In the genomic region with DNA sequence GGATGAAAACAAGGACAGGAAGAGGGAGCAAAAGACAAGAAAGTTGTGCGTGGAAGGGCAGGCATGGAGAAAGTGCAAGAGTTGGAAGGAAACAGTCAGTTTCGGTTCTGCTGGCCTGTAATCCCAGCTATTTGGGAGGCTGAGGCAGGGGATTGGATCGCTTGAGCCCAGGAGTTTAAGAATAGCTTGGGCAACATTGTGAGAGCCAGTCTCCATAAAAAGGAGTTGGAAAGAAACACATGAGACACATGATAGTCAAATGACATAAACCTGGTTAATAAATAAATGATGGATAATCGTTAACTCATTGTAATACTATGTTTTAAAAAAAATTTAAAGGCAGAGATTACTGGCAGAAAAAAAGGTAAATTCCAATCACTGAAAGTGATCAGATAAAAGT, we compare ENCODE assay signal across 30 cellular contexts. TPM values are rescaled to one million over a fixed set of nuclear protein-coding genes. Genes with fewer than 3 reads are reported as not detected.
"Had no signal": no experiment of that assay in that cellular context is flagged by ENCODE, and none has a peak within 500 bp of the region (broad histone marks: within the 10 kb centered on the region; RNA-seq: fewer than 3 reads in every experiment).

No MANE protein-coding gene starts in this region.

- H3K4me1 Mint-ChIP-seq: activated B cell treated with CpG ODN at 0.5 μM for 24 hours; activated CD4-positive, alpha-beta T cell treated with anti-CD3 and anti-CD28 coated beads, Interleukin-2, amount 10 ng/mL, durations not matched to agents 24 days and 14 days; activated CD8-positive, alpha-beta memory T cell treated with anti-CD3 and anti-CD28 coated beads, Interleukin-2, amount 10 ng/mL, durations not matched to agents 7 days and 5 days; T-cell had no signal

- H3K27me3 ChIP-seq: brain microvascular endothelial cell had no signal

- H3K4me3 ChIP-seq: cardiac muscle cell, MG63, SK-N-MC had no signal

- ATAC-seq: activated CD8-positive, alpha-beta memory T cell treated with anti-CD3 and anti-CD28 coated beads, Interleukin-2, amount 10 ng/mL, durations not matched to agents 7 days and 5 days; Right ventricle myocardium inferior; T-cell had no signal

- H3K27me3 Mint-ChIP-seq: activated CD8-positive, alpha-beta memory T cell treated with anti-CD3 and anti-CD28 coated beads, Interleukin-2, amount 10 ng/mL, durations not matched to agents 7 days and 5 days; activated naive CD8-positive, alpha-beta T cell had no signal

- H3K9me3 Mint-ChIP-seq: activated B cell treated with CpG ODN at 0.5 μM for 24 hours; activated CD4-positive, alpha-beta T cell treated with anti-CD3 and anti-CD28 coated beads, Interleukin-2, amount 10 ng/mL, durations not matched to agents 24 days and 14 days; activated naive CD4-positive, alpha-beta T cell treated with anti-CD3 and anti-CD28 coated beads for 36 hours; activated T-cell treated with anti-CD3 and anti-CD28 coated beads, Interleukin-2, amount 50 U/mL, for 24 hours; activated T-helper 1 cell treated with anti-CD3 and anti-CD28 coated beads, Interleukin-12 subunit alpha, Interleukin-12 subunit beta, Interleukin-2, Interleukin-4 antibody, amounts not matched to agents 30 ng/mL and 10 ng/mL and 1 ng/mL, durations not matched to agents 14 hours and 24 hours and 36 hours had no signal

- H3K4me3 Mint-ChIP-seq: activated B cell treated with CpG ODN at 0.5 μM for 24 hours; activated CD4-positive, alpha-beta T cell treated with anti-CD3 and anti-CD28 coated beads, Interleukin-2, amount 10 ng/mL, durations not matched to agents 24 days and 14 days; activated CD8-positive, alpha-beta memory T cell treated with anti-CD3 and anti-CD28 coated beads, Interleukin-2, amount 10 ng/mL, durations not matched to agents 7 days and 5 days; activated naive CD4-positive, alpha-beta T cell treated with anti-CD3 and anti-CD28 coated beads for 36 hours; activated naive CD8-positive, alpha-beta T cell; activated T-cell treated with anti-CD3 and anti-CD28 coated beads, Interleukin-2, amount 50 U/mL, for 24 hours; activated T-helper 1 cell treated with anti-CD3 and anti-CD28 coated beads, Interleukin-12 subunit alpha, Interleukin-12 subunit beta, Interleukin-2, Interleukin-4 antibody, amounts not matched to agents 30 ng/mL and 10 ng/mL and 1 ng/mL, durations not matched to agents 14 hours and 24 hours and 36 hours; T-cell had no signal

- H3K27ac ChIP-seq: brain microvascular endothelial cell, cardiac muscle cell, SK-N-MC had no signal

- H3K27ac Mint-ChIP-seq: activated B cell treated with CpG ODN at 0.5 μM for 24 hours; activated CD4-positive, alpha-beta T cell treated with anti-CD3 and anti-CD28 coated beads, Interleukin-2, amount 10 ng/mL, durations not matched to agents 24 days and 14 days; activated CD8-positive, alpha-beta memory T cell treated with anti-CD3 and anti-CD28 coated beads, Interleukin-2, amount 10 ng/mL, durations not matched to agents 7 days and 5 days; activated naive CD4-positive, alpha-beta T cell treated with anti-CD3 and anti-CD28 coated beads for 36 hours; activated naive CD8-positive, alpha-beta T cell; activated T-cell treated with anti-CD3 and anti-CD28 coated beads, Interleukin-2, amount 50 U/mL, for 24 hours; activated T-helper 1 cell treated with anti-CD3 and anti-CD28 coated beads, Interleukin-12 subunit alpha, Interleukin-12 subunit beta, Interleukin-2, Interleukin-4 antibody, amounts not matched to agents 30 ng/mL and 10 ng/mL and 1 ng/mL, durations not matched to agents 14 hours and 24 hours and 36 hours; T-cell had no signal

- H3K36me3 Mint-ChIP-seq: activated CD8-positive, alpha-beta memory T cell treated with anti-CD3 and anti-CD28 coated beads, Interleukin-2, amount 10 ng/mL, durations not matched to agents 7 days and 5 days; activated naive CD8-positive, alpha-beta T cell; T-cell had no signal

- H3K36me3 ChIP-seq: brain microvascular endothelial cell, cardiac muscle cell, MG63 had no signal

- DNase-seq: activated B cell treated with CpG ODN at 0.5 μM for 24 hours; activated CD4-positive, alpha-beta T cell treated with anti-CD3 and anti-CD28 coated beads for 1 hour; activated CD4-positive, alpha-beta T cell treated with anti-CD3 and anti-CD28 coated beads, Interleukin-2, amount 10 ng/mL, durations not matched to agents 24 days and 14 days; activated CD4-positive, alpha-beta T cell treated with anti-CD3 and anti-CD28 coated beads, Interleukin-2, amount 50 U/mL, for 48 hours; activated CD8-positive, alpha-beta memory T cell treated with anti-CD3 and anti-CD28 coated beads, Interleukin-2, amount 10 ng/mL, durations not matched to agents 7 days and 5 days; activated effector memory CD4-positive, alpha-beta T cell treated with anti-CD3 and anti-CD28 coated beads, Interleukin-2, amount 50 U/mL, for 16 hours; activated naive CD4-positive, alpha-beta T cell treated with anti-CD3 and anti-CD28 coated beads for 36 hours; activated T-cell treated with anti-CD3 and anti-CD28 coated beads, Interleukin-2, amount 50 U/mL, for 24 hours; brain microvascular endothelial cell; MG63; MV-4-11; NCI-H1092 treated with DMSO at 0.1 percent for 48 hours; NCI-H1417 treated with DMSO at 0.1 percent for 48 hours; NCI-H1694; NCI-H2029; NCI-H2107; NCI-H2171 treated with DMSO at 0.1 percent for 48 hours; NCI-H226; NCI-H526; NCI-H82; RPMI8226; T-cell; T-helper 2 cell; T1000 had no signal

RNA-seq across cellular contexts. Expression of a gene that starts 37.3 kb away (rescaled TPM):
- total RNA-seq: NCI-H460 had no signal
